2 cellular contexts compared by ENCODE assay signal in genomic region chr1:210196266-210196665, GRCh38. TPM values are rescaled to one million over a fixed set of nuclear protein-coding genes. Genes with fewer than 3 reads are reported as not detected.
"Had no signal": no experiment of that assay in that cellular context is flagged by ENCODE, and none has a peak within 500 bp of the region (broad histone marks: within the 10 kb centered on the region; RNA-seq: fewer than 3 reads in every experiment).

No MANE protein-coding gene starts in this region.

RNA-seq across cellular contexts. Expression of gene SERTAD4, which starts 36.3 kb away (rescaled TPM):
- total RNA-seq: naive thymus-derived CD4-positive, alpha-beta T cell; natural killer cell had no signal
- polyA plus RNA-seq: naive thymus-derived CD4-positive, alpha-beta T cell had no signal
